ENCODE assay signal across 8 cellular contexts in genomic region chr17:56979091-56979480, GRCh38. TPM values are rescaled to one million over a fixed set of nuclear protein-coding genes. Genes with fewer than 3 reads are reported as not detected.
DNase-seq lines count a peak whose midpoint lies in the region; ATAC-seq and TF ChIP-seq lines count a peak whose summit lies in the region.

No MANE protein-coding gene starts in this region.

- H3K4me2 ChIP-seq in GM23338 = peak overlapping the region; percentile 94

- peak; percentile 25 for ATAC-seq in GM23338
- ATAC-seq in activated naive CD4-positive, alpha-beta T cell treated with anti-CD3 and anti-CD28 coated beads, Interleukin-2, amount 50 U/mL, for 72 hours = peak; percentile 17 to 32

- H3K4me3 ChIP-seq in GM23338 (peak overlapping the region; percentile 85), mononuclear cell (ENCODE audit: low read length) (peak overlapping the region; percentile 60)

- H3K27ac ChIP-seq in C4-2B (peak overlapping the region; percentile 35; the same call in 1 of the 2 replicates), GM23338 (ENCODE audit: low read depth) (0 out of 2 replicates have a peak overlapping the region, but pooled peaks have one; percentile 3)

- no peaks in the 10 kb centered on the region; the same call in 1 of the 2 replicates for H3F3A ChIP-seq in GM23338 (replicated peaks; ENCODE audit: low read depth)

- TF ChIP-seq CTCF in C4-2B (conservative IDR thresholded peaks at IDR 0.05) = no peak
- TF ChIP-seq CTCF in GM23338 (conservative IDR thresholded peaks at IDR 0.05; ENCODE audit: low read depth in 2 of 2) = no peak

- H3K9me3 Mint-ChIP-seq in GM23338 = no peaks in the 10 kb centered on the region
- no peaks in the 10 kb centered on the region for H3K9me3 Mint-ChIP-seq in activated naive CD4-positive, alpha-beta T cell treated with anti-CD3 and anti-CD28 coated beads, Interleukin-2, amount 50 U/mL, for 72 hours

- 0 out of 2 replicates have a peak, but pooled peaks cover 4% of the 10 kb centered on the region for H3K79me2 ChIP-seq in GM23338 (replicated peaks; ENCODE audit: insufficient read depth)

- H3K9me2 ChIP-seq in GM23338 (ENCODE audit: insufficient read depth) = no peaks in the 10 kb centered on the region

- H3K36me3 ChIP-seq in GM23338 (ENCODE audit: insufficient read depth) = no peaks in the 10 kb centered on the region; the same call in 1 of the 2 replicates

- H3K4me1 Mint-ChIP-seq in GM23338 = peaks cover 44% of the 10 kb centered on the region

- peak overlapping the region; percentile 70 for H3K4me3 Mint-ChIP-seq in GM23338

- no peaks in the 10 kb centered on the region for H3K36me3 Mint-ChIP-seq in GM23338 (ENCODE audit: low read depth)
- H3K36me3 Mint-ChIP-seq in activated naive CD4-positive, alpha-beta T cell treated with anti-CD3 and anti-CD28 coated beads, Interleukin-2, amount 50 U/mL, for 72 hours = no peaks in the 10 kb centered on the region

- no peak overlapping the region for H2AFZ ChIP-seq in GM23338

- peaks cover 10% of the 10 kb centered on the region for H3K27me3 Mint-ChIP-seq in GM23338 (ENCODE audit: insufficient read depth, low read depth, poor library complexity)

- H3K27me3 ChIP-seq in GM23338 (ENCODE audit: insufficient read depth) (no peaks in the 10 kb centered on the region), mononuclear cell (ENCODE audit: insufficient read depth, low read length) (no peaks in the 10 kb centered on the region)

- peak; percentile 46 for DNase-seq in GM23338 (ENCODE audit: low spot score)
- no peak for DNase-seq in activated naive CD4-positive, alpha-beta T cell treated with anti-CD3 and anti-CD28 coated beads, Interleukin-2, amount 50 U/mL, for 72 hours (ENCODE audit: low spot score in 2 of 2)
- DNase-seq in LoVo (ENCODE audit: low spot score) = no peak
- no peak for DNase-seq in EL
- DNase-seq in NCI-H2171 (lab: John Stamatoyannopoulos, UW) = no peak
- DNase-seq in CD1c-positive myeloid dendritic cell (ENCODE audit: extremely low spot score) = no peak

- peak overlapping the region; percentile 39; the same call in 1 of the 2 replicates for H3K27ac Mint-ChIP-seq in GM23338
- peak overlapping the region in 1 of 2 donors; percentile 93 for H3K27ac Mint-ChIP-seq in activated naive CD4-positive, alpha-beta T cell treated with anti-CD3 and anti-CD28 coated beads, Interleukin-2, amount 50 U/mL, for 72 hours

- H3K4me1 ChIP-seq in GM23338 (ENCODE audit: insufficient read depth) = peaks cover 26% of the 10 kb centered on the region
- H3K4me1 ChIP-seq in mononuclear cell (ENCODE audit: insufficient read depth, low read length) = peaks cover 57% of the 10 kb centered on the region

- no peaks in the 10 kb centered on the region for H3K9me3 ChIP-seq in mononuclear cell (ENCODE audit: low read depth, low read length)

- H4K20me1 ChIP-seq in GM23338 (replicated peaks; ENCODE audit: insufficient read depth) = no peaks in the 10 kb centered on the region

TF ChIP-seq in GM23338, 12 proteins besides CTCF, POLR2A, EP300 and RAD21:
- no peak for TF ChIP-seq JUNB (IDR thresholded peaks at IDR 0.05; ENCODE audit: unreplicated experiment)
- no peak for TF ChIP-seq STAT1 (IDR thresholded peaks at IDR 0.05; ENCODE audit: unreplicated experiment)
- TF ChIP-seq ETS1 (IDR thresholded peaks at IDR 0.05) = no peak
- TF ChIP-seq EZH2phosphoT487 (IDR thresholded peaks at IDR 0.05; ENCODE audit: unreplicated experiment) = no peak
- no peak for TF ChIP-seq EZH2 (IDR thresholded peaks at IDR 0.05; ENCODE audit: low read depth, unreplicated experiment)
- no peak for TF ChIP-seq NANOG (IDR thresholded peaks at IDR 0.05; ENCODE audit: borderline replicate concordance)
- no peak for TF ChIP-seq ZNF114 (CRISPR knock-in tag; IDR thresholded peaks at IDR 0.05)
- no peak for TF ChIP-seq POLR2AphosphoS5 (IDR thresholded peaks at IDR 0.05; ENCODE audit: low read depth)
- no peak for TF ChIP-seq ZNF331 (CRISPR knock-in tag; IDR thresholded peaks at IDR 0.05; ENCODE audit: low read depth)
- no peak for TF ChIP-seq ZNF462 (CRISPR knock-in tag; IDR thresholded peaks at IDR 0.05)
- TF ChIP-seq CREB1 (CRISPR knock-in tag; IDR thresholded peaks at IDR 0.05; ENCODE audit: low read depth) = no peak

RNA-seq across cellular contexts. Expression of gene SCPEP1, which starts 1.2 kb away (rescaled TPM):
- 52.1 and 55.0 TPM in 2 replicates for total RNA-seq in GM23338 (2014; rRNA removed; shearing (Covaris generic))
- polyA plus RNA-seq in GM23338 (2016; fragmentation: Nextera tagmentation; extraction: Ambion mirVana) = 46.6 and 52.6 TPM in 2 replicates
- total RNA-seq in activated naive CD4-positive, alpha-beta T cell treated with anti-CD3 and anti-CD28 coated beads, Interleukin-2, amount 50 U/mL, for 72 hours = 10 to 100 TPM; 17.6 to 33.2 TPM
- total RNA-seq in mononuclear cell = 106 TPM

RNA-seq across cellular contexts. Expression of gene COIL, which starts 18.2 kb away (rescaled TPM):
- 18.5 and 23.7 TPM in 2 replicates for total RNA-seq in GM23338 (2014; rRNA removed; shearing (Covaris generic))
- polyA plus RNA-seq in GM23338 (2016; fragmentation: Nextera tagmentation; extraction: Ambion mirVana) = 32.0 and 32.2 TPM in 2 replicates
- total RNA-seq in activated naive CD4-positive, alpha-beta T cell treated with anti-CD3 and anti-CD28 coated beads, Interleukin-2, amount 50 U/mL, for 72 hours = 10 to 100 TPM; 22.6 to 26.1 TPM
- total RNA-seq in mononuclear cell = 26.6 TPM
